ENCODE assay signal across 8 cellular contexts in the genomic region with DNA sequence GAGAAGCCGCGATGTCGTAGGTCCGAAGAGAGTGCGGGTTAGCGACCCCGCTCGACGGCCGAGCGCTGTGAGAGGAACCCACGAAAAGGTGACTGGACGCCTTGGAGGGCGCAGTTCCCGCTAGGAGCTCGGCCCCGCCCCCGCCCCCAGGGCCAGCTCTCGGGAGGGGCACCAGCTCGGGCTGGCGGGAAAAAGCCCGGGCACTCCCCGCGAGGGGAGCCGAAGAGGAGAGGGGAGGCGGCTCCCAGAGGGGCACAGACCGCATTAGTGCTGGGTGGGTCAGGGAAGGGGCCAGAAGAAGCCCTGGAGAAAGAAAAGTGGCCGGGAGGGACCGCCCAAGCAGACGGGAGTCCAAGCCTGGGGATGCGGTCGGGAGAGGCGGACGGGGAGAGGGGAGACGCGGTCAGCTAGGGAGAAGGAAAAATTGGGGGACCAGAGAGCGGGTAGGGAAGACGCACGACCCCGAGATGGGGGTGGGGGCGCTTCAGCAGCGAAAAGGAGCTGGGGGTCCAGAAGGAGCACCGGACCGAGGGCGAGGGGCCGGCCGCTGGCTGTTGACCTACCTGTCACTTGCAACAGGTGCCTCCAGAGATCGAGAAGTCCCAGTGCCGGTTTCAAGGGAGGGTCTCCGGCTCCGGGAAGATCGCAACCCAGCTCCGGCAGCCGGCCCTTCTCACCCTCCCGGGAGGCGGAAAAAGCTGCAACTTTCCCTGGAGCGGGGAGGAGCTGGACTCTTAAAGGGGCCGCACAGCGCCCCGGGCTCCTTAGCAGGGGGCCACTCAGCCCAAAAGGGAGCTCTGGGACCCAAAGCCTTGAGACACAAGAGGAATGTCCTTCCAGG. TPM values are rescaled to one million over a fixed set of nuclear protein-coding genes. Genes with fewer than 3 reads are reported as not detected.
DNase-seq lines count a peak whose midpoint lies in the region; ATAC-seq, FAIRE-seq and TF ChIP-seq lines count a peak whose summit lies in the region.

TSS of gene SYTL4 (minus strand) at position 681 of the 841 bp plus-strand sequence. CDS start 30,084 bp downstream, outside the sequence.

- no peaks in the 10 kb centered on the region for H3K4me1 Mint-ChIP-seq in activated CD4-positive, alpha-beta memory T cell treated with anti-CD3 and anti-CD28 coated beads for 36 hours (ENCODE audit: low read depth)
- no peaks in the 10 kb centered on the region for H3K4me1 Mint-ChIP-seq in activated CD4-positive, alpha-beta memory T cell treated with anti-CD3 and anti-CD28 coated beads, Interleukin-2, amount 10 ng/mL, durations not matched to agents 7 days and 5 days
- H3K4me1 Mint-ChIP-seq in astrocyte (ENCODE audit: low read depth, unreplicated experiment): no peaks in the 10 kb centered on the region

- no peaks in the 10 kb centered on the region for H3K9me3 Mint-ChIP-seq in activated CD4-positive, alpha-beta memory T cell treated with anti-CD3 and anti-CD28 coated beads for 36 hours
- no peaks in the 10 kb centered on the region for H3K9me3 Mint-ChIP-seq in activated CD4-positive, alpha-beta memory T cell treated with anti-CD3 and anti-CD28 coated beads, Interleukin-2, amount 10 ng/mL, durations not matched to agents 7 days and 5 days
- H3K9me3 Mint-ChIP-seq in astrocyte (ENCODE audit: unreplicated experiment): no peaks in the 10 kb centered on the region

- peak within 1 kb of the TSS; percentile 85 for H3K4me2 ChIP-seq in astrocyte (ENCODE audit: low read length)

- H3K4me1 ChIP-seq in astrocyte (ENCODE audit: insufficient read depth, low read length): no peaks in the 10 kb centered on the region

- no peak for DNase-seq in activated CD4-positive, alpha-beta memory T cell treated with anti-CD3 and anti-CD28 coated beads for 36 hours
- DNase-seq in activated CD4-positive, alpha-beta memory T cell treated with anti-CD3 and anti-CD28 coated beads, Interleukin-2, amount 10 ng/mL, durations not matched to agents 7 days and 5 days: no peak
- DNase-seq in astrocyte (ENCODE audit: low read depth) (no peak), NCI-H510A treated with DMSO at 0.1 percent for 48 hours (lab: John Stamatoyannopoulos, UW) (no peak)

- peak within 1 kb of the TSS; percentile 72 for H3K4me3 ChIP-seq in astrocyte (ENCODE audit: insufficient read depth, low read depth, low read length)
- peak within 1 kb of the TSS; percentile 66 for H3K4me3 ChIP-seq in iPS-18c (ENCODE audit: insufficient read depth, low read depth, low read length)
- H3K4me3 ChIP-seq in skin epidermis: peak within 1 kb of the TSS; percentile 30 to 51 (median 48)

- H3K9me3 ChIP-seq in astrocyte (ENCODE audit: insufficient read depth, low read depth, low read length): no peaks in the 10 kb centered on the region
- H3K9me3 ChIP-seq in iPS-18c (ENCODE audit: control insufficient read depth, insufficient read depth, low read length): peaks cover 2% of the 10 kb centered on the region

- intact Hi-C loops in activated CD4-positive, alpha-beta memory T cell treated with anti-CD3 and anti-CD28 coated beads for 36 hours (cut with micrococcal nuclease): no loop called here

- no peak for FAIRE-seq in astrocyte (lab: Jason Lieb, UNC)

- H3K27ac ChIP-seq in astrocyte (ENCODE audit: low read depth, low read length): no peak within 1 kb of the TSS
- H3K27ac ChIP-seq in skin epidermis: peak within 1 kb of the TSS in 3 of 21 experiments; percentile 31 to 49 (median 33)

- ATAC-seq in GM19328 (IDR thresholded peaks at IDR 0.05; ENCODE audit: unreplicated experiment) (no peak), GM18511 (IDR thresholded peaks at IDR 0.05; ENCODE audit: unreplicated experiment) (no peak)

- peaks cover 29% of the 10 kb centered on the region for H3K27me3 Mint-ChIP-seq in activated CD4-positive, alpha-beta memory T cell treated with anti-CD3 and anti-CD28 coated beads for 36 hours
- peaks cover 40% of the 10 kb centered on the region for H3K27me3 Mint-ChIP-seq in activated CD4-positive, alpha-beta memory T cell treated with anti-CD3 and anti-CD28 coated beads, Interleukin-2, amount 10 ng/mL, durations not matched to agents 7 days and 5 days
- H3K27me3 Mint-ChIP-seq in astrocyte (ENCODE audit: low read depth, unreplicated experiment): peaks cover 7% of the 10 kb centered on the region

- TF ChIP-seq CTCF in astrocyte (IDR thresholded peaks at IDR 0.05; ENCODE audit: insufficient read depth, low read depth, low read length): no peak

- no peaks in the 10 kb centered on the region for H3K27me3 ChIP-seq in astrocyte (ENCODE audit: insufficient read depth, low read length)

- H3K79me2 ChIP-seq in astrocyte (ENCODE audit: insufficient read depth, low read length): no peaks in the 10 kb centered on the region

- H3K36me3 Mint-ChIP-seq in activated CD4-positive, alpha-beta memory T cell treated with anti-CD3 and anti-CD28 coated beads for 36 hours: no peaks in the 10 kb centered on the region
- no peaks in the 10 kb centered on the region for H3K36me3 Mint-ChIP-seq in activated CD4-positive, alpha-beta memory T cell treated with anti-CD3 and anti-CD28 coated beads, Interleukin-2, amount 10 ng/mL, durations not matched to agents 7 days and 5 days (ENCODE audit: low read depth)
- H3K36me3 Mint-ChIP-seq in astrocyte (ENCODE audit: low read depth, unreplicated experiment): no peaks in the 10 kb centered on the region

- peak within 1 kb of the TSS; percentile 85 for H2AFZ ChIP-seq in astrocyte (ENCODE audit: low read depth, low read length)

- POLR2A ChIA-PET in activated CD4-positive, alpha-beta memory T cell treated with anti-CD3 and anti-CD28 coated beads for 36 hours (lab: Charles Lee): no interaction called here
- POLR2A ChIA-PET in activated CD4-positive, alpha-beta memory T cell treated with anti-CD3 and anti-CD28 coated beads, Interleukin-2, amount 10 ng/mL, durations not matched to agents 7 days and 5 days (lab: Charles Lee): no interaction called here

- H3K9ac ChIP-seq in astrocyte (ENCODE audit: low read length): peak within 1 kb of the TSS; percentile 74

- H3K4me3 Mint-ChIP-seq in activated CD4-positive, alpha-beta memory T cell treated with anti-CD3 and anti-CD28 coated beads for 36 hours: peak within 1 kb of the TSS; percentile 12
- no peak within 1 kb of the TSS for H3K4me3 Mint-ChIP-seq in activated CD4-positive, alpha-beta memory T cell treated with anti-CD3 and anti-CD28 coated beads, Interleukin-2, amount 10 ng/mL, durations not matched to agents 7 days and 5 days
- H3K4me3 Mint-ChIP-seq in astrocyte (ENCODE audit: unreplicated experiment): peak within 1 kb of the TSS; percentile 86

- no peak within 1 kb of the TSS for H3K27ac Mint-ChIP-seq in activated CD4-positive, alpha-beta memory T cell treated with anti-CD3 and anti-CD28 coated beads for 36 hours
- no peak within 1 kb of the TSS for H3K27ac Mint-ChIP-seq in activated CD4-positive, alpha-beta memory T cell treated with anti-CD3 and anti-CD28 coated beads, Interleukin-2, amount 10 ng/mL, durations not matched to agents 7 days and 5 days
- no peak within 1 kb of the TSS for H3K27ac Mint-ChIP-seq in astrocyte (ENCODE audit: unreplicated experiment)

- CTCF ChIA-PET in activated CD4-positive, alpha-beta memory T cell treated with anti-CD3 and anti-CD28 coated beads for 36 hours (lab: Charles Lee): interaction anchor here (2.4 kb wide), 1 partner anchor 37 kb away, joined by 8 read pairs; no protein-coding TSS in a partner anchor
- CTCF ChIA-PET in activated CD4-positive, alpha-beta memory T cell treated with anti-CD3 and anti-CD28 coated beads, Interleukin-2, amount 10 ng/mL, durations not matched to agents 7 days and 5 days (lab: Charles Lee): interaction anchor here (0.7 kb wide), 1 partner anchor 44 kb away, joined by 3 read pairs; no protein-coding TSS in a partner anchor

- no peaks in the 10 kb centered on the region for H4K20me1 ChIP-seq in astrocyte (ENCODE audit: insufficient read depth, low read length)

- no peaks in the 10 kb centered on the region for H3K36me3 ChIP-seq in astrocyte (ENCODE audit: insufficient read depth, low read length)

RNA-seq across cellular contexts. Expression of gene SYTL4, which starts in this region (rescaled TPM):
- not detected for total RNA-seq in activated CD4-positive, alpha-beta memory T cell treated with anti-CD3 and anti-CD28 coated beads for 36 hours
- total RNA-seq in activated CD4-positive, alpha-beta memory T cell treated with anti-CD3 and anti-CD28 coated beads, Interleukin-2, amount 10 ng/mL, durations not matched to agents 7 days and 5 days: not detected
- total RNA-seq in astrocyte: 3.3 and 4.1 TPM in 2 replicates
